ENCODE assay signal across 16 cellular contexts in genomic region chr16:70579648-70580630, GRCh38. TPM values are rescaled to one million over a fixed set of nuclear protein-coding genes. Genes with fewer than 3 reads are reported as not detected.
DNase-seq lines count a peak whose midpoint lies in the region; ATAC-seq, FAIRE-seq and TF ChIP-seq lines count a peak whose summit lies in the region.
"Had no signal": no experiment of that assay in that cellular context is flagged by ENCODE, and none has a peak within 500 bp of the region (broad histone marks: within the 10 kb centered on the region; RNA-seq: fewer than 3 reads in every experiment).

No MANE protein-coding gene starts in this region.

- no peak overlapping the region for H3K27ac ChIP-seq in HEK293 (ENCODE audit: extremely low read depth, low read depth, low read length)
- H3K27ac ChIP-seq in left lung, result no peak overlapping the region
- H3K27ac ChIP-seq in small intestine (ENCODE audit: low read depth in 1 of 2, low read length in 1 of 2), result peak overlapping the region in 1 of 2 donors; percentile 25
- H3K27ac ChIP-seq: BLaER1 treated with 17β-estradiol and CSF1 and Interleukin-3, amounts not matched to agents 10 nM and 100 nM; HL-60; SJSA1 had no signal

- peaks cover 51% of the 10 kb centered on the region for H3K4me1 Mint-ChIP-seq in chondrocyte (ENCODE audit: low read depth)

- WGBS in small intestine, 3 donors, result 8 to 42% (median 36%) methylated on average over 20 to 21 of the region's 21 CpGs

- no peak for FAIRE-seq in small intestine (lab: Jason Lieb, UNC)
- no peak for FAIRE-seq in GM19239 (lab: Jason Lieb, UNC)

- H3K36me3 ChIP-seq in HEK293 (ENCODE audit: control insufficient read depth in 2 of 2, insufficient read depth in 1 of 2, low read length in 2 of 2) (peaks cover 0 to 6% of the 10 kb centered on the region in 2 experiments; a peak in 2 of 3 replicates), left lung (peaks cover 0 to 6% of the 10 kb centered on the region in 2 donors), small intestine (ENCODE audit: control insufficient read depth in 2 of 2, insufficient read depth in 2 of 2, low read length in 2 of 2) (no peaks in the 10 kb centered on the region)

- H3K27me3 ChIP-seq in left lung, result no peaks in the 10 kb centered on the region
- no peaks in the 10 kb centered on the region for H3K27me3 ChIP-seq in small intestine (ENCODE audit: control insufficient read depth in 2 of 2, insufficient read depth in 2 of 2, low read length in 2 of 2)
- H3K27me3 ChIP-seq: BLaER1 treated with 17β-estradiol and CSF1 and Interleukin-3, amounts not matched to agents 10 nM and 100 nM; SJSA1 had no signal

- H3K4me3 ChIP-seq in HEK293 (ENCODE audit: low read depth, low read length) (no peak overlapping the region), left lung (no peak overlapping the region), small intestine (ENCODE audit: low read depth in 1 of 2, low read length in 2 of 2) (no peak overlapping the region)
- H3K4me3 ChIP-seq: BLaER1 treated with 17β-estradiol and CSF1 and Interleukin-3, amounts not matched to agents 10 nM and 100 nM; SJSA1 had no signal

- intact Hi-C loops in left lung (cut with DNase I), result no loop called here

- H3K9me3 Mint-ChIP-seq in chondrocyte (ENCODE audit: low read depth), result no peaks in the 10 kb centered on the region
- H3K9me3 Mint-ChIP-seq: activated T-cell treated with anti-CD3 and anti-CD28 coated beads, Interleukin-2, amount 50 U/mL, for 72 hours; natural killer cell had no signal

- no peaks in the 10 kb centered on the region for H3K27me3 Mint-ChIP-seq in chondrocyte (ENCODE audit: low read depth)

- no peak overlapping the region for H3K4me3 Mint-ChIP-seq in chondrocyte (ENCODE audit: unreplicated experiment)
- H3K4me3 Mint-ChIP-seq: activated T-cell treated with anti-CD3 and anti-CD28 coated beads, Interleukin-2, amount 50 U/mL, for 72 hours; natural killer cell had no signal

- DNase-seq in chondrocyte (ENCODE audit: low spot score) (peak; percentile 82), left lung (peak in 1 of 2 donors; percentile 40), small intestine (peak; percentile 61), retina (no peak), KBM-7 (no peak), NCI-H128 (lab: John Stamatoyannopoulos, UW; ENCODE audit: unreplicated experiment) (no peak), GM19239 (ENCODE audit: insufficient read length, low spot score) (no peak)
- DNase-seq: activated CD4-positive, CD25-positive, alpha-beta regulatory T cell treated with anti-CD3 and anti-CD28 coated beads, Interleukin-2, amount 50 U/mL, for 72 hours; activated T-cell treated with anti-CD3 and anti-CD28 coated beads, Interleukin-2, amount 50 U/mL, for 72 hours; GDM1; natural killer cell; stimulated activated CD8-positive, alpha-beta memory T cell treated with anti-CD3 and anti-CD28 coated beads, Interleukin-4, amount 100 ng/mL, for 48 hours had no signal

- in situ Hi-C loops in KBM-7 (cut with MboI; ENCODE audit: low pct_unique_long_range_greater_than_20kb, low sequenced_read_pairs), result no loop called here

- peak; percentile 82 for ATAC-seq in left lung
- ATAC-seq: natural killer cell had no signal

- no peak overlapping the region for H3K27ac Mint-ChIP-seq in chondrocyte (ENCODE audit: unreplicated experiment)
- H3K27ac Mint-ChIP-seq: activated T-cell treated with anti-CD3 and anti-CD28 coated beads, Interleukin-2, amount 50 U/mL, for 72 hours; natural killer cell had no signal

- no peak for TF ChIP-seq CTCF in HEK293 (tag by site-specific recombination; IDR thresholded peaks at IDR 0.05)
- no peak for TF ChIP-seq CTCF in chondrocyte (IDR thresholded peaks at IDR 0.05)
- TF ChIP-seq CTCF in left lung (IDR thresholded peaks at IDR 0.05), result no peak

- H3K36me3 Mint-ChIP-seq in chondrocyte (ENCODE audit: low read depth), result no peaks in the 10 kb centered on the region
- H3K36me3 Mint-ChIP-seq: natural killer cell had no signal

- H3K9me3 ChIP-seq in HEK293 (ENCODE audit: control insufficient read depth, insufficient read depth, low read depth, low read length) (no peaks in the 10 kb centered on the region), left lung (no peaks in the 10 kb centered on the region), small intestine (ENCODE audit: control insufficient read depth, low read depth) (no peaks in the 10 kb centered on the region)
- H3K9me3 ChIP-seq: BLaER1 treated with 17β-estradiol and CSF1 and Interleukin-3, amounts not matched to agents 10 nM and 100 nM; SJSA1 had no signal

- CTCF ChIA-PET in HEK293 (lab: Yijun Ruan, JAX), result interaction anchor here (1.2 to 1.4 kb wide), 2 partner anchors 74 to 75 kb away, joined by 3 to 4 read pairs; no protein-coding TSS in a partner anchor

- H3K4me1 ChIP-seq in HEK293 (ENCODE audit: control insufficient read depth, insufficient read depth, low read length), result no peaks in the 10 kb centered on the region
- H3K4me1 ChIP-seq in left lung, result peaks cover 0 to 16% of the 10 kb centered on the region in 2 donors
- no peaks in the 10 kb centered on the region for H3K4me1 ChIP-seq in small intestine (ENCODE audit: control insufficient read depth in 2 of 2, insufficient read depth in 1 of 2, low read depth in 1 of 2, low read length in 1 of 2)

- POLR2A ChIA-PET in HEK293 (lab: Yijun Ruan, JAX), result interaction anchor here (0.9 kb wide), 1 partner anchor 12 kb away, joined by 4 read pairs; no protein-coding TSS in a partner anchor

TF ChIP-seq in HEK293, 187 proteins besides CTCF, POLR2A, EP300 and RAD21 (continues in another document):
- no peak for TF ChIP-seq ZNF18 (tag by site-specific recombination; IDR thresholded peaks at IDR 0.05)
- TF ChIP-seq ZNF626 (tag by site-specific recombination; IDR thresholded peaks at IDR 0.05), result no peak
- TF ChIP-seq KLF1 (tag by site-specific recombination; IDR thresholded peaks at IDR 0.05), result peak; percentile 38
- no peak for TF ChIP-seq KLF16 (tag by site-specific recombination; IDR thresholded peaks at IDR 0.05)
- TF ChIP-seq BCL6B (tag by site-specific recombination; IDR thresholded peaks at IDR 0.05), result no peak
- peak; percentile 58; the same call in 1 of the 2 replicates for TF ChIP-seq KLF9 (tag by site-specific recombination; IDR thresholded peaks at IDR 0.05; ENCODE audit: low read depth)
- no peak for TF ChIP-seq ZNF138 (tag by site-specific recombination; IDR thresholded peaks at IDR 0.05; ENCODE audit: borderline replicate concordance)
- 0 out of 2 replicates have a peak, but pooled peaks have one; percentile 31 for TF ChIP-seq ZXDB (tag by site-specific recombination; IDR thresholded peaks at IDR 0.05)
- no peak for TF ChIP-seq ZNF645 (tag by site-specific recombination; IDR thresholded peaks at IDR 0.05)
- TF ChIP-seq ZNF211 (tag by site-specific recombination; IDR thresholded peaks at IDR 0.05; ENCODE audit: low read depth), result no peak
- peak; percentile 30; the same call in 1 of the 2 replicates for TF ChIP-seq KLF10 (tag by site-specific recombination; IDR thresholded peaks at IDR 0.05)

RNA-seq across cellular contexts. Expression of gene SF3B3, which starts 56.3 kb away (rescaled TPM):
- total RNA-seq in chondrocyte, result 182 to 262 TPM (median 186 TPM) in 3 replicates
- 100 to 1,000 TPM; 210 to 255 TPM for total RNA-seq in left lung
- polyA plus RNA-seq in small intestine, result 10 to 100 TPM; 33.3 to 91.9 (median 46.7) TPM

RNA-seq across cellular contexts. Expression of gene COG4, which starts 56.6 kb away (rescaled TPM):
- total RNA-seq in chondrocyte (48.4 to 65.1 TPM (median 49.8 TPM) in 3 replicates), left lung (10 to 100 TPM; 58.5 to 66.7 TPM)
- polyA plus RNA-seq in small intestine, result 10 to 100 TPM; 48.1 to 93.5 (median 50.8) TPM

Comparison
In these comparisons a context has a peak if more than half of its experiments do, and no peak if none do; other contexts are left out.
1. DNase-seq: peak in chondrocyte (single experiment) and small intestine (single experiment); none in retina (single experiment), KBM-7 (single experiment), NCI-H128 (single experiment) and GM19239 (single experiment).